Comparison of ENCODE assay signal across 22 cellular contexts in genomic region chr2:134131681-134132486, GRCh38.
DNase-seq lines count a peak whose midpoint lies in the region; ATAC-seq and TF ChIP-seq lines count a peak whose summit lies in the region.
"Had no signal": no experiment of that assay in that cellular context is flagged by ENCODE, and none has a peak within 500 bp of the region (broad histone marks: within the 10 kb centered on the region; RNA-seq: fewer than 3 reads in every experiment).

No MANE protein-coding gene starts in this region.

- peak overlapping the region; percentile 47 for H3K27ac Mint-ChIP-seq in stimulated activated naive B cell treated with anti-CD40 and anti-IgM and Interleukin-4, amounts not matched to agents 10 μg/mL and 1 μg/mL and 100 μg/mL, for 72 hours
- H3K27ac Mint-ChIP-seq: activated naive CD4-positive, alpha-beta T cell treated with anti-CD3 and anti-CD28 coated beads, Interleukin-2, amount 50 U/mL, for 72 hours; activated T-cell treated with anti-CD3 and anti-CD28 coated beads, Interleukin-2, amount 50 U/mL, for 72 hours; nephron had no signal

- H3K36me3 ChIP-seq in RWPE2 (ENCODE audit: low read depth), result no peaks in the 10 kb centered on the region
- H3K36me3 ChIP-seq: colonic mucosa, upper lobe of left lung had no signal

- H3K27me3 ChIP-seq in RWPE2 (ENCODE audit: insufficient read depth, poor library complexity, severe bottlenecking), result no peaks in the 10 kb centered on the region
- H3K27me3 ChIP-seq: colonic mucosa, upper lobe of left lung had no signal

- H3K27ac ChIP-seq in RWPE2 (ENCODE audit: poor library complexity, severe bottlenecking), result peak overlapping the region; percentile 36
- H3K27ac ChIP-seq: colonic mucosa, skin epidermis had no signal

- H3K4me1 ChIP-seq in RWPE2 (ENCODE audit: insufficient read depth, poor library complexity, severe bottlenecking), result peaks cover 21% of the 10 kb centered on the region

- no peak for TF ChIP-seq CTCF in RWPE2 (IDR thresholded peaks at IDR 0.05; ENCODE audit: poor library complexity, severe bottlenecking)

- H3K9me3 ChIP-seq in RWPE2 (ENCODE audit: severe bottlenecking), result no peaks in the 10 kb centered on the region
- H3K9me3 ChIP-seq: colonic mucosa, SK-N-SH, upper lobe of left lung had no signal

- H3K27me3 Mint-ChIP-seq in stimulated activated naive B cell treated with anti-CD40 and anti-IgM and Interleukin-4, amounts not matched to agents 10 μg/mL and 1 μg/mL and 100 μg/mL, for 72 hours, result no peaks in the 10 kb centered on the region

- DNase-seq in NCI-H2171 treated with DMSO at 0.1 percent for 48 hours (lab: John Stamatoyannopoulos, UW) (peak; percentile 46), NCI-H2171 (lab: John Stamatoyannopoulos, UW) (no peak), RWPE2 (ENCODE audit: low spot score) (peak; percentile 87), fibroblast of peridontal ligament (ENCODE audit: extremely low read depth) (peak; percentile 18), NCI-H146 (lab: John Stamatoyannopoulos, UW) (no peak)
- no peak for DNase-seq in stimulated activated naive B cell treated with anti-CD40 and anti-IgM and Interleukin-4, amounts not matched to agents 10 μg/mL and 1 μg/mL and 100 μg/mL, for 72 hours
- DNase-seq: activated T-cell treated with anti-CD3 and anti-CD28 coated beads, Interleukin-2, amount 50 U/mL, for 72 hours; colonic mucosa; DMS153; GDM1; hippocampal formation; Kasumi-1; NCI-H226; SK-N-SH; stimulated activated CD4-positive, alpha-beta T cell treated with anti-CD3 and anti-CD28 coated beads, Interleukin-2, amount 100 ng/mL, for 48 hours; upper lobe of left lung had no signal

- peaks cover 47 to 77% of the 10 kb centered on the region in 2 donors for H3K4me1 Mint-ChIP-seq in stimulated activated naive B cell treated with anti-CD40 and anti-IgM and Interleukin-4, amounts not matched to agents 10 μg/mL and 1 μg/mL and 100 μg/mL, for 72 hours

- H3K4me3 Mint-ChIP-seq in stimulated activated naive B cell treated with anti-CD40 and anti-IgM and Interleukin-4, amounts not matched to agents 10 μg/mL and 1 μg/mL and 100 μg/mL, for 72 hours, result no peak overlapping the region
- H3K4me3 Mint-ChIP-seq: activated T-cell treated with anti-CD3 and anti-CD28 coated beads, Interleukin-2, amount 50 U/mL, for 72 hours; nephron had no signal

- peak; percentile 92 for ATAC-seq in RWPE2 (ENCODE audit: low read depth)
- ATAC-seq in stimulated activated naive B cell treated with anti-CD40 and anti-IgM and Interleukin-4, amounts not matched to agents 10 μg/mL and 1 μg/mL and 100 μg/mL, for 72 hours (replicated peaks), result no peak
- no peak for ATAC-seq in GM21723 (IDR thresholded peaks at IDR 0.05; ENCODE audit: unreplicated experiment)
- no peak for ATAC-seq in GM18520 (IDR thresholded peaks at IDR 0.05; ENCODE audit: unreplicated experiment)
- ATAC-seq: activated CD4-positive, CD25-positive, alpha-beta regulatory T cell treated with anti-CD3 and anti-CD28 coated beads, Interleukin-2, amount 50 U/mL, for 24 hours; activated naive CD4-positive, alpha-beta T cell treated with anti-CD3 and anti-CD28 coated beads, Interleukin-2, amount 50 U/mL, for 72 hours; activated T-cell treated with anti-CD3 and anti-CD28 coated beads, Interleukin-2, amount 50 U/mL, for 72 hours had no signal

- no peaks in the 10 kb centered on the region for H3K9me3 Mint-ChIP-seq in stimulated activated naive B cell treated with anti-CD40 and anti-IgM and Interleukin-4, amounts not matched to agents 10 μg/mL and 1 μg/mL and 100 μg/mL, for 72 hours
- H3K9me3 Mint-ChIP-seq: activated naive CD4-positive, alpha-beta T cell treated with anti-CD3 and anti-CD28 coated beads, Interleukin-2, amount 50 U/mL, for 72 hours; activated T-cell treated with anti-CD3 and anti-CD28 coated beads, Interleukin-2, amount 50 U/mL, for 72 hours; nephron had no signal

- H3K4me3 ChIP-seq in RWPE2 (ENCODE audit: severe bottlenecking), result no peak overlapping the region
- H3K4me3 ChIP-seq: colonic mucosa, skin epidermis, upper lobe of left lung had no signal

- peaks cover 21 to 38% of the 10 kb centered on the region in 2 donors for H3K36me3 Mint-ChIP-seq in stimulated activated naive B cell treated with anti-CD40 and anti-IgM and Interleukin-4, amounts not matched to agents 10 μg/mL and 1 μg/mL and 100 μg/mL, for 72 hours

Comparison
In these comparisons a context has a peak if more than half of its experiments do, and no peak if none do; other contexts are left out.
1. DNase-seq: peak in NCI-H2171 treated with DMSO at 0.1 percent for 48 hours (single experiment), RWPE2 (single experiment) and fibroblast of peridontal ligament (single experiment); none in NCI-H2171 (single experiment), stimulated activated naive B cell treated with anti-CD40 and anti-IgM and Interleukin-4, amounts not matched to agents 10 μg/mL and 1 μg/mL and 100 μg/mL, for 72 hours (single experiment) and NCI-H146 (single experiment).